ENCODE assay signal across 15 cellular contexts in the genomic region with DNA sequence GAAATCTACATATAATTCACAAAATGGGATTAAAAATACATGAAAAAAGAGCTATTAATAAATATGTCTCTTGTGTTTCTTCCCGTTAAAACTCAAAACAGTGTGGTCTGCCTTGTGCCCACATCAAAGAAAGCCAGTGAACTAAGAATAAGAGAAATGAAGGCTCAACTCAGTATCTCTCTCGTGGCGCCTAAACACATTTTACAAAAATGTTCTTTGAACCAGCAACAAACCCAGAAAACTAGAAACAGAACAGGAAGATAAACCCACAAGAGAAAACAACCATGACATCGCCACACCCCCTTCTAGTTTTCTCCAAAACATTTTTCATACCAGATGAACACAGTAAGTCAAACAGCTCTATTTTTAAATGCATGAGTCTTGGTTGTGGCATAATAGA.
DNase-seq lines count a peak whose midpoint lies in the region; ATAC-seq, FAIRE-seq and TF ChIP-seq lines count a peak whose summit lies in the region.
"Had no signal": no experiment of that assay in that cellular context is flagged by ENCODE, and none has a peak within 500 bp of the region (broad histone marks: within the 10 kb centered on the region; RNA-seq: fewer than 3 reads in every experiment).

No MANE protein-coding gene starts in this region.

- ATAC-seq in GM18868 (IDR thresholded peaks at IDR 0.05; ENCODE audit: unreplicated experiment) (peak; percentile 55), GM21447 (IDR thresholded peaks at IDR 0.05; ENCODE audit: unreplicated experiment) (peak; percentile 81), HG03342 (IDR thresholded peaks at IDR 0.05; ENCODE audit: unreplicated experiment) (peak; percentile 67), pancreas (no peak)
- ATAC-seq: CD8-positive, alpha-beta T cell had no signal

- FAIRE-seq in pancreas (lab: Jason Lieb, UNC) = no peak

- H3K27ac ChIP-seq in pancreas = no peak overlapping the region

- 74 to 84% methylated on average over 4 of the region's 4 CpGs for WGBS in pancreas, 2 donors

- no peaks in the 10 kb centered on the region for H3K9me3 ChIP-seq in pancreas
- H3K9me3 ChIP-seq: MG63, spleen had no signal

- no peak for TF ChIP-seq CTCF in pancreas (IDR thresholded peaks at IDR 0.05)

- no peaks in the 10 kb centered on the region for H3K27me3 ChIP-seq in pancreas
- H3K27me3 ChIP-seq: MG63, spleen had no signal

- no peak overlapping the region for H3K4me3 ChIP-seq in pancreas
- H3K4me3 ChIP-seq: MG63, spleen had no signal

- intact Hi-C loops in pancreas (cut with DNase I) = no loop called here

- DNase-seq in astrocyte of the hippocampus (ENCODE audit: low read depth, low spot score) (peak; percentile 4), midbrain (lab: John Stamatoyannopoulos, UW) (no peak), GM03348 (ENCODE audit: low spot score) (no peak), superior temporal gyrus (ENCODE audit: extremely low spot score) (no peak), pancreas (no peak)
- DNase-seq: amniotic stem cell; CD8-positive, alpha-beta T cell; cortex of kidney; GDM1; HFFc6; MG63; spleen had no signal

- no peaks in the 10 kb centered on the region for H3K4me1 ChIP-seq in pancreas

- no peaks in the 10 kb centered on the region for H3K36me3 ChIP-seq in pancreas
- H3K36me3 ChIP-seq: MG63, spleen had no signal

Comparison
In these comparisons a context has a peak if more than half of its experiments do, and no peak if none do; other contexts are left out.
1. ATAC-seq: peak in GM18868 (single experiment), GM21447 (single experiment) and HG03342 (single experiment); none in pancreas (0 of 4).